11 cellular contexts compared by ENCODE assay signal in the genomic region with DNA sequence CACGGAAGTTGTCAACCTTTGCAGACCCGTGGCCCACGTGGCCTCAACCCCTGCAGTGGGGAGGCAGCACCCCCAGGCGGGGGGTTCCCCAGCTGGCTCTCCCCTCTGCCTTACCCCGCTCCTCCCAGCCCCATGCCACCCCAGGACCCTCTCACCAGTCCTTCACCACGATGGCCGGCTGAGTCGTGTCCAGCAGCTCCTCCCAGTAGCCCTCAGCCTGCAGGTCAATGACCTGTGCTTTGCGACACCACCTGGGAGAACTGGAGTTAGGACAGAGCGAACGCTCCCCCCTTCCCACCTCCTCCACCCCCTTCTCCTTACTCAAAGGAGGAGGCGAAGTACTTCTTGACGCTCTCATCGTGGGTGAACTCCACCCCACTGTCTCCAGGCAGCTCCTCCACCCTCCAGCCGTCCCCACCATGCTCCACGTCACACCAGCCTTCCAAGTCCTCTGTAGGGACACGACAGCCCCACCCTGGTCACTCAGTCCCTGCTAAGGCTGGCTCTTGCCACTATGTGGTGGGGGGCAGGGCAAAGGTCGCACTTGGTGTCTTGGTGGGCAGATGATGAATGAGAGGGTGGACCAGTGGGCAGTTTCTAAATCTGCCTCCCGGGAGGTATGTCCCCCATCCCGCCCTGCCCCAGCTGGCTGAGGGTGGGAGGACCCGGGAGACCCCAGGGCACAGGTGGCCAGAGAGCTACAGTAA. TPM values are rescaled to one million over a fixed set of nuclear protein-coding genes. Genes with fewer than 3 reads are reported as not detected.
DNase-seq lines count a peak whose midpoint lies in the region; ATAC-seq and TF ChIP-seq lines count a peak whose summit lies in the region.
"Had no signal": no experiment of that assay in that cellular context is flagged by ENCODE, and none has a peak within 500 bp of the region (broad histone marks: within the 10 kb centered on the region; RNA-seq: fewer than 3 reads in every experiment).

No MANE protein-coding gene starts in this region.

- H3K27ac ChIP-seq in CD8-positive, alpha-beta memory T cell (ENCODE audit: low read depth, low read length) = no peak overlapping the region
- H3K27ac ChIP-seq in KMS-11 = no peak overlapping the region
- peak overlapping the region in 37 of 59 donors; percentile 12 to 99 (median 64) for H3K27ac ChIP-seq in dorsolateral prefrontal cortex
- H3K27ac ChIP-seq: ovary had no signal

- CTCF ChIA-PET in CD8-positive, alpha-beta memory T cell (lab: Charles Lee) = interaction anchor here (0.8 to 11.3 kb wide), 19 partner anchors 8 to 612 kb away, joined by 3 to 152 read pairs (median 4); a partner anchor contains a TSS

- POLR2A ChIA-PET in CD8-positive, alpha-beta memory T cell (lab: Charles Lee) = interaction anchor here (0.6 to 1.4 kb wide), 6 partner anchors 15 to 371 kb away, joined by 3 to 29 read pairs (median 5); a partner anchor contains a TSS

- H3K79me2 ChIP-seq in KMS-11 (ENCODE audit: insufficient read depth, low read depth) = no peaks in the 10 kb centered on the region

- peak in 1 of 2 donors; percentile 1 for ATAC-seq in natural killer cell treated with Interleukin-12 subunit alpha and Interleukin-12 subunit beta and Interleukin-15 and Interleukin-18, amount 100 ng/mL, for 72 hours
- ATAC-seq in mucosa of descending colon = no peak

- no peak for DNase-seq in CD8-positive, alpha-beta memory T cell
- no peak for DNase-seq in dorsolateral prefrontal cortex
- no peak for DNase-seq in natural killer cell treated with Interleukin-12 subunit alpha and Interleukin-12 subunit beta and Interleukin-15 and Interleukin-18, amount 100 ng/mL, for 72 hours (ENCODE audit: low spot score)
- no peak for DNase-seq in DMS79 (lab: John Stamatoyannopoulos, UW)
- no peak for DNase-seq in cerebellar nuclear complex (lab: John Stamatoyannopoulos, UW)
- DNase-seq in mucosa of descending colon = no peak
- DNase-seq in COLO829 (ENCODE audit: low spot score) = no peak
- DNase-seq: DMS79 treated with DMSO at 0.1 percent for 48 hours had no signal

- peaks cover 20% of the 10 kb centered on the region for H3K4me1 ChIP-seq in CD8-positive, alpha-beta memory T cell (ENCODE audit: insufficient read depth, low read length)
- H3K4me1 ChIP-seq in KMS-11 (ENCODE audit: low read depth, poor library complexity, severe bottlenecking) = peaks cover 8% of the 10 kb centered on the region
- peaks cover 14% of the 10 kb centered on the region for H3K4me1 ChIP-seq in mucosa of descending colon (ENCODE audit: low read depth)

- H3K9ac ChIP-seq in KMS-11 = no peak overlapping the region

- H3K4me3 ChIP-seq in CD8-positive, alpha-beta memory T cell (ENCODE audit: low read length) = peak overlapping the region; percentile 33
- no peak overlapping the region for H3K4me3 ChIP-seq in KMS-11 (IDR thresholded peaks at IDR 0.05; ENCODE audit: insufficient read depth, low read depth, low read length)
- H3K4me3 ChIP-seq in dorsolateral prefrontal cortex = peak overlapping the region in 34 of 59 donors; percentile 8 to 45 (median 33)
- H3K4me3 ChIP-seq in mucosa of descending colon = no peak overlapping the region
- H3K4me3 ChIP-seq: ovary had no signal

- no peaks in the 10 kb centered on the region for H3K27me3 Mint-ChIP-seq in CD8-positive, alpha-beta memory T cell
- H3K27me3 Mint-ChIP-seq in natural killer cell treated with Interleukin-12 subunit alpha and Interleukin-12 subunit beta and Interleukin-15 and Interleukin-18, amount 100 ng/mL, for 72 hours = no peaks in the 10 kb centered on the region

- H3K9me3 Mint-ChIP-seq in CD8-positive, alpha-beta memory T cell = no peaks in the 10 kb centered on the region
- no peaks in the 10 kb centered on the region for H3K9me3 Mint-ChIP-seq in natural killer cell treated with Interleukin-12 subunit alpha and Interleukin-12 subunit beta and Interleukin-15 and Interleukin-18, amount 100 ng/mL, for 72 hours

- peak overlapping the region in 5 of 8 donors; percentile 41 to 97 (median 71) for H3K27ac Mint-ChIP-seq in CD8-positive, alpha-beta memory T cell
- peak overlapping the region in 1 of 2 donors; percentile 71 for H3K27ac Mint-ChIP-seq in natural killer cell treated with Interleukin-12 subunit alpha and Interleukin-12 subunit beta and Interleukin-15 and Interleukin-18, amount 100 ng/mL, for 72 hours

- no peaks in the 10 kb centered on the region for H4K20me1 ChIP-seq in KMS-11 (ENCODE audit: insufficient read depth)

- no peak for TF ChIP-seq CTCF in KMS-11 (conservative IDR thresholded peaks at IDR 0.05; ENCODE audit: low read depth, low read length)
- TF ChIP-seq CTCF in dorsolateral prefrontal cortex (IDR thresholded peaks at IDR 0.05 in 54 of 56, conservative IDR thresholded peaks at IDR 0.05 in 2 of 56; ENCODE audit: low read depth in 1 of 56, partially characterized antibody in 56 of 56) = no peak
- TF ChIP-seq CTCF in mucosa of descending colon (IDR thresholded peaks at IDR 0.05) = no peak

- intact Hi-C loops in dorsolateral prefrontal cortex (cut with DNase I) = loop anchor here (2.0 to 10.0 kb wide), 8 partner anchors 69 to 407 kb away; a partner anchor contains a TSS
- intact Hi-C loops in mucosa of descending colon (cut with DNase I, micrococcal nuclease) = loop anchor here (5.0 to 10.0 kb wide), 5 partner anchors 65 to 615 kb away; no protein-coding TSS in a partner anchor

- no peaks in the 10 kb centered on the region for H3K36me3 Mint-ChIP-seq in CD8-positive, alpha-beta memory T cell
- no peaks in the 10 kb centered on the region for H3K36me3 Mint-ChIP-seq in natural killer cell treated with Interleukin-12 subunit alpha and Interleukin-12 subunit beta and Interleukin-15 and Interleukin-18, amount 100 ng/mL, for 72 hours

- H3K36me3 ChIP-seq in CD8-positive, alpha-beta memory T cell (ENCODE audit: insufficient read depth, low read length) = no peaks in the 10 kb centered on the region
- no peaks in the 10 kb centered on the region for H3K36me3 ChIP-seq in KMS-11 (ENCODE audit: insufficient read depth)
- H3K36me3 ChIP-seq in mucosa of descending colon (ENCODE audit: low read depth) = no peaks in the 10 kb centered on the region
- H3K36me3 ChIP-seq: ovary had no signal

- no peaks in the 10 kb centered on the region for H3K9me3 ChIP-seq in CD8-positive, alpha-beta memory T cell (ENCODE audit: low read length)
- no peaks in the 10 kb centered on the region for H3K9me3 ChIP-seq in mucosa of descending colon
- H3K9me3 ChIP-seq: ovary, testis had no signal

- no peaks in the 10 kb centered on the region for H3K27me3 ChIP-seq in CD8-positive, alpha-beta memory T cell (ENCODE audit: insufficient read depth, low read length, poor library complexity, severe bottlenecking)
- H3K27me3 ChIP-seq in KMS-11 (ENCODE audit: insufficient read depth, low read depth) (no peaks in the 10 kb centered on the region), dorsolateral prefrontal cortex (no peaks in the 10 kb centered on the region)
- H3K27me3 ChIP-seq: ovary, testis had no signal

- H2AFZ ChIP-seq in KMS-11 (ENCODE audit: low read depth) = peak overlapping the region; percentile 89

- peak overlapping the region; percentile 85; the same call in 1 of the 2 replicates for H3K4me2 ChIP-seq in KMS-11

- H3K4me1 Mint-ChIP-seq in CD8-positive, alpha-beta memory T cell = peaks cover 16 to 44% (median 22%) of the 10 kb centered on the region in 3 donors
- peaks cover 25 to 27% of the 10 kb centered on the region in 2 donors for H3K4me1 Mint-ChIP-seq in natural killer cell treated with Interleukin-12 subunit alpha and Interleukin-12 subunit beta and Interleukin-15 and Interleukin-18, amount 100 ng/mL, for 72 hours (ENCODE audit: low read depth in 2 of 2)

- H3K4me3 Mint-ChIP-seq in CD8-positive, alpha-beta memory T cell = peak overlapping the region; percentile 23 to 82 (median 52)
- H3K4me3 Mint-ChIP-seq in natural killer cell treated with Interleukin-12 subunit alpha and Interleukin-12 subunit beta and Interleukin-15 and Interleukin-18, amount 100 ng/mL, for 72 hours = peak overlapping the region; percentile 80

RNA-seq across cellular contexts. Expression of a gene that starts 4.5 kb away (rescaled TPM):
- 1 to 10 TPM; 1.8 to 2.0 TPM for total RNA-seq in CD8-positive, alpha-beta memory T cell
- 4.6 TPM for polyA plus RNA-seq in CD8-positive, alpha-beta memory T cell
- total RNA-seq in dorsolateral prefrontal cortex (100 to 1,000 TPM in 116 of 120 experiments, 10 to 100 TPM in 4; 88.8 to 412 (median 152) TPM), mucosa of descending colon (1 to 10 TPM in 1 of 3 donors, under 1 TPM in 2; 0.23 to 8.6 (median 0.63) TPM)
- total RNA-seq in natural killer cell treated with Interleukin-12 subunit alpha and Interleukin-12 subunit beta and Interleukin-15 and Interleukin-18, amount 100 ng/mL, for 72 hours = 10 to 100 TPM; 13.2 to 16.3 TPM

RNA-seq across cellular contexts. Expression of a gene that starts 4.9 kb away (rescaled TPM):
- 10 to 100 TPM; 14.2 to 16.0 TPM for total RNA-seq in CD8-positive, alpha-beta memory T cell
- 12.0 TPM for polyA plus RNA-seq in CD8-positive, alpha-beta memory T cell
- total RNA-seq in dorsolateral prefrontal cortex (100 to 1,000 TPM in 118 of 120 experiments, 10 to 100 TPM in 2; 87.8 to 227 (median 169) TPM), mucosa of descending colon (10 to 100 TPM in 1 of 3 donors, 1 to 10 TPM in 2; 6.5 to 19.1 (median 6.6) TPM)
- 10 to 100 TPM; 45.4 to 49.7 TPM for total RNA-seq in natural killer cell treated with Interleukin-12 subunit alpha and Interleukin-12 subunit beta and Interleukin-15 and Interleukin-18, amount 100 ng/mL, for 72 hours

RNA-seq across cellular contexts. Expression of a gene that starts 14.2 kb away (rescaled TPM):
- 1 to 10 TPM; 8.8 to 9.4 TPM for total RNA-seq in CD8-positive, alpha-beta memory T cell
- polyA plus RNA-seq in CD8-positive, alpha-beta memory T cell = 30.4 TPM
- 10 to 100 TPM in 25 of 120 experiments, 1 to 10 TPM in 95; 3.9 to 15.3 (median 8.3) TPM for total RNA-seq in dorsolateral prefrontal cortex
- 100 to 1,000 TPM in 1 of 2 donors, 10 to 100 TPM in 1; 42.9 to 106 TPM for total RNA-seq in natural killer cell treated with Interleukin-12 subunit alpha and Interleukin-12 subunit beta and Interleukin-15 and Interleukin-18, amount 100 ng/mL, for 72 hours
- 1 to 10 TPM; 3.8 to 7.5 (median 6.3) TPM for total RNA-seq in mucosa of descending colon

RNA-seq across cellular contexts. Expression of a gene that starts 31.2 kb away (rescaled TPM):
- 10 to 100 TPM; 60.1 to 66.2 TPM for total RNA-seq in CD8-positive, alpha-beta memory T cell
- 57.2 TPM for polyA plus RNA-seq in CD8-positive, alpha-beta memory T cell
- total RNA-seq in dorsolateral prefrontal cortex = 10 to 100 TPM; 15.8 to 42.3 (median 25.8) TPM
- 100 to 1,000 TPM; 115 to 153 TPM for total RNA-seq in natural killer cell treated with Interleukin-12 subunit alpha and Interleukin-12 subunit beta and Interleukin-15 and Interleukin-18, amount 100 ng/mL, for 72 hours
- 10 to 100 TPM in 2 of 3 donors, 1 to 10 TPM in 1; 5.1 to 21.2 (median 16.3) TPM for total RNA-seq in mucosa of descending colon

RNA-seq across cellular contexts. Expression of a gene that starts 41.7 kb away (rescaled TPM):
- total RNA-seq in CD8-positive, alpha-beta memory T cell = under 1 TPM; 0.09 to 0.11 TPM
- 0.12 TPM for polyA plus RNA-seq in CD8-positive, alpha-beta memory T cell
- total RNA-seq in dorsolateral prefrontal cortex (1 to 10 TPM in 59 of 120 experiments, under 1 TPM in 61; 0.26 to 3.8 (median 0.99) TPM), mucosa of descending colon (under 1 TPM; 0.10 to 0.19 (median 0.17) TPM)
- total RNA-seq in natural killer cell treated with Interleukin-12 subunit alpha and Interleukin-12 subunit beta and Interleukin-15 and Interleukin-18, amount 100 ng/mL, for 72 hours = 10 to 100 TPM; 29.3 to 41.5 TPM

Comparison
In these comparisons a context has a peak if more than half of its experiments do, and no peak if none do; other contexts are left out.
1. H3K27ac ChIP-seq: peak in dorsolateral prefrontal cortex (37 of 59); none in CD8-positive, alpha-beta memory T cell (single experiment) and KMS-11 (single experiment).
2. H3K4me3 ChIP-seq: peak in CD8-positive, alpha-beta memory T cell (single experiment) and dorsolateral prefrontal cortex (34 of 59); none in KMS-11 (single experiment) and mucosa of descending colon (single experiment).
3. RNA of a gene that starts 4.5 kb away (total RNA-seq): 88.8 to 412 TPM in dorsolateral prefrontal cortex; 13.2 to 16.3 TPM in natural killer cell treated with Interleukin-12 subunit alpha and Interleukin-12 subunit beta and Interleukin-15 and Interleukin-18, amount 100 ng/mL, for 72 hours, 1.8 to 2.0 TPM in CD8-positive, alpha-beta memory T cell and 0.23 to 8.6 TPM in mucosa of descending colon; every median in the first group is over 4 times any median in the second.